ENCODE assay signal across 1 cellular context in the genomic region with DNA sequence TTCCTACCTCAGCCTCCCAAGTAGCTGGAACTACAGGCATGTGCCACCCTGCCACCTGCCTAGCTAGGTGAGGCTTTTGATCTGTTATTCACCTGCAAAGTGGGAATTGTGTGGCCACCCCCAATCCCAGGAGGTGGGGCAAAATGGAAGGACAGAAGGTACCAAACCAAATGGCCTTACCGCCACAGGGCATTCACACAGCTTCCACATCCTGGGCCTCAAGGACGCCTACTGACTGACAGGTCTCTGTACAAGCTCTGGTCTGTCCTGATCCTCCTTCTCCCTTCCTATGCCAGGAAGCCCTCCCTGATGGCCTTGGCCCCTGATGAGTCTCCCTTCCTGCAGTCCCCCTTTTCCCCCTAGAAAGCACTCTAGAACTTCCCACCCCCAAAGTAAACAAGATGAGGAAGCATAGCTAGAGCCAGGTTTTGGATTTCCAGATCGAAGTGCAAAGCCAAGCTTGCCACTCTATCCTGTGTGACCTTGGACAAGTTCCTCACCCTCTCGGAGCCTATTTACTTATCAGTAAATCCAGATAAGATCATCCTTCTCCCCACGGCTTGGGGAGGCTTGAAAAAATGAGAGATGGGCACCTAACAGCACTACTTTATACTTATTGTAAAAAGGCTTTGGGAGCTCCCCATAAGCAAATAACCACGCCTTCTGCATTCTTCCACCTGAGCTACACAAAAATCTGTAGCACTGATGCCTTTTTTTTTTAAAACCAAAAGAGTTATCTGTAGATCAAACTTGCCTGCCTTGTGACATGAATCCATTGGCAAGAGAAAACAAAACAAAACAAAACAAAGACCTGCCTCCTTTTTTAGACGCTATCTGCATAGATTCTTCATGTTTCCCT.
TF ChIP-seq lines count a peak whose summit lies in the region.

No MANE protein-coding gene starts in this region.

TF ChIP-seq in HepG2, 621 proteins besides CTCF, POLR2A, EP300 and RAD21 (continued from another document and continues in another):
- no peak for TF ChIP-seq ATM (IDR thresholded peaks at IDR 0.05; ENCODE audit: borderline replicate concordance)
- no peak for TF ChIP-seq HHEX (CRISPR knock-in tag; IDR thresholded peaks at IDR 0.05)
- TF ChIP-seq, protein P1, sequence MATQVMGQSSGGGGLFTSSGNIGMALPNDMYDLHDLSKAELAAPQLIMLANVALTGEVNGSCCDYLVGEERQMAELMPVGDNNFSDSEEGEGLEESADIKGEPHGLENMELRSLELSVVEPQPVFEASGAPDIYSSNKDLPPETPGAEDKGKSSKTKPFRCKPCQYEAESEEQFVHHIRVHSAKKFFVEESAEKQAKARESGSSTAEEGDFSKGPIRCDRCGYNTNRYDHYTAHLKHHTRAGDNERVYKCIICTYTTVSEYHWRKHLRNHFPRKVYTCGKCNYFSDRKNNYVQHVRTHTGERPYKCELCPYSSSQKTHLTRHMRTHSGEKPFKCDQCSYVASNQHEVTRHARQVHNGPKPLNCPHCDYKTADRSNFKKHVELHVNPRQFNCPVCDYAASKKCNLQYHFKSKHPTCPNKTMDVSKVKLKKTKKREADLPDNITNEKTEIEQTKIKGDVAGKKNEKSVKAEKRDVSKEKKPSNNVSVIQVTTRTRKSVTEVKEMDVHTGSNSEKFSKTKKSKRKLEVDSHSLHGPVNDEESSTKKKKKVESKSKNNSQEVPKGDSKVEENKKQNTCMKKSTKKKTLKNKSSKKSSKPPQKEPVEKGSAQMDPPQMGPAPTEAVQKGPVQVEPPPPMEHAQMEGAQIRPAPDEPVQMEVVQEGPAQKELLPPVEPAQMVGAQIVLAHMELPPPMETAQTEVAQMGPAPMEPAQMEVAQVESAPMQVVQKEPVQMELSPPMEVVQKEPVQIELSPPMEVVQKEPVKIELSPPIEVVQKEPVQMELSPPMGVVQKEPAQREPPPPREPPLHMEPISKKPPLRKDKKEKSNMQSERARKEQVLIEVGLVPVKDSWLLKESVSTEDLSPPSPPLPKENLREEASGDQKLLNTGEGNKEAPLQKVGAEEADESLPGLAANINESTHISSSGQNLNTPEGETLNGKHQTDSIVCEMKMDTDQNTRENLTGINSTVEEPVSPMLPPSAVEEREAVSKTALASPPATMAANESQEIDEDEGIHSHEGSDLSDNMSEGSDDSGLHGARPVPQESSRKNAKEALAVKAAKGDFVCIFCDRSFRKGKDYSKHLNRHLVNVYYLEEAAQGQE (IDR thresholded peaks at IDR 0.05; ENCODE audit: borderline replicate concordance in 1 of 2, low read depth in 1 of 2, low read length in 2 of 2): peak in 1 of 2 experiments; percentile 78; a peak in 2 of 4 replicates
- no peak; the same call in 1 of the 2 replicates for TF ChIP-seq ZNF703 (CRISPR knock-in tag; IDR thresholded peaks at IDR 0.05; ENCODE audit: borderline replicate concordance)
- TF ChIP-seq IRX3 (CRISPR knock-in tag; IDR thresholded peaks at IDR 0.05; ENCODE audit: borderline replicate concordance, low read depth): no peak
- TF ChIP-seq ZNF790 (CRISPR knock-in tag; IDR thresholded peaks at IDR 0.05; ENCODE audit: borderline replicate concordance): no peak
- TF ChIP-seq ZNF451 (CRISPR knock-in tag; IDR thresholded peaks at IDR 0.05): no peak
- peak; percentile 67; the same call in 1 of the 2 replicates for TF ChIP-seq ZNF224 (CRISPR knock-in tag; IDR thresholded peaks at IDR 0.05)
- peak; percentile 52; the same call in 1 of the 2 replicates for TF ChIP-seq ZNF337 (CRISPR knock-in tag; IDR thresholded peaks at IDR 0.05; ENCODE audit: borderline replicate concordance, low read depth)
- peak; percentile 47 for TF ChIP-seq YY1 (IDR thresholded peaks at IDR 0.05; ENCODE audit: insufficient read depth, insufficient replicate concordance, low read depth, low read length)
- TF ChIP-seq ZNF367 (CRISPR knock-in tag; IDR thresholded peaks at IDR 0.05; ENCODE audit: borderline replicate concordance): no peak
- TF ChIP-seq ZNF20 (CRISPR knock-in tag; IDR thresholded peaks at IDR 0.05): no peak
- TF ChIP-seq ZNF263 (CRISPR knock-in tag; IDR thresholded peaks at IDR 0.05): peak; percentile 78
- peak; percentile 79 to 88 for TF ChIP-seq NR2F1 (CRISPR knock-in tag; IDR thresholded peaks at IDR 0.05)
- TF ChIP-seq ZNF670 (CRISPR knock-in tag; IDR thresholded peaks at IDR 0.05; ENCODE audit: borderline replicate concordance): peak; percentile 95
- TF ChIP-seq CENPT (CRISPR knock-in tag; IDR thresholded peaks at IDR 0.05; ENCODE audit: low read depth): no peak
- TF ChIP-seq, protein P2, sequence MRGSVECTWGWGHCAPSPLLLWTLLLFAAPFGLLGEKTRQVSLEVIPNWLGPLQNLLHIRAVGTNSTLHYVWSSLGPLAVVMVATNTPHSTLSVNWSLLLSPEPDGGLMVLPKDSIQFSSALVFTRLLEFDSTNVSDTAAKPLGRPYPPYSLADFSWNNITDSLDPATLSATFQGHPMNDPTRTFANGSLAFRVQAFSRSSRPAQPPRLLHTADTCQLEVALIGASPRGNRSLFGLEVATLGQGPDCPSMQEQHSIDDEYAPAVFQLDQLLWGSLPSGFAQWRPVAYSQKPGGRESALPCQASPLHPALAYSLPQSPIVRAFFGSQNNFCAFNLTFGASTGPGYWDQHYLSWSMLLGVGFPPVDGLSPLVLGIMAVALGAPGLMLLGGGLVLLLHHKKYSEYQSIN (CRISPR knock-in tag; IDR thresholded peaks at IDR 0.05; ENCODE audit: borderline replicate concordance): no peak
- TF ChIP-seq, protein P3, sequence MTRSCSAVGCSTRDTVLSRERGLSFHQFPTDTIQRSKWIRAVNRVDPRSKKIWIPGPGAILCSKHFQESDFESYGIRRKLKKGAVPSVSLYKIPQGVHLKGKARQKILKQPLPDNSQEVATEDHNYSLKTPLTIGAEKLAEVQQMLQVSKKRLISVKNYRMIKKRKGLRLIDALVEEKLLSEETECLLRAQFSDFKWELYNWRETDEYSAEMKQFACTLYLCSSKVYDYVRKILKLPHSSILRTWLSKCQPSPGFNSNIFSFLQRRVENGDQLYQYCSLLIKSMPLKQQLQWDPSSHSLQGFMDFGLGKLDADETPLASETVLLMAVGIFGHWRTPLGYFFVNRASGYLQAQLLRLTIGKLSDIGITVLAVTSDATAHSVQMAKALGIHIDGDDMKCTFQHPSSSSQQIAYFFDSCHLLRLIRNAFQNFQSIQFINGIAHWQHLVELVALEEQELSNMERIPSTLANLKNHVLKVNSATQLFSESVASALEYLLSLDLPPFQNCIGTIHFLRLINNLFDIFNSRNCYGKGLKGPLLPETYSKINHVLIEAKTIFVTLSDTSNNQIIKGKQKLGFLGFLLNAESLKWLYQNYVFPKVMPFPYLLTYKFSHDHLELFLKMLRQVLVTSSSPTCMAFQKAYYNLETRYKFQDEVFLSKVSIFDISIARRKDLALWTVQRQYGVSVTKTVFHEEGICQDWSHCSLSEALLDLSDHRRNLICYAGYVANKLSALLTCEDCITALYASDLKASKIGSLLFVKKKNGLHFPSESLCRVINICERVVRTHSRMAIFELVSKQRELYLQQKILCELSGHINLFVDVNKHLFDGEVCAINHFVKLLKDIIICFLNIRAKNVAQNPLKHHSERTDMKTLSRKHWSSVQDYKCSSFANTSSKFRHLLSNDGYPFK (CRISPR knock-in tag; IDR thresholded peaks at IDR 0.05; ENCODE audit: borderline replicate concordance): peak; percentile 78
- peak; percentile 66; the same call in 1 of the 2 replicates for TF ChIP-seq GMEB1 (CRISPR knock-in tag; IDR thresholded peaks at IDR 0.05; ENCODE audit: borderline replicate concordance)
- TF ChIP-seq, protein P4, sequence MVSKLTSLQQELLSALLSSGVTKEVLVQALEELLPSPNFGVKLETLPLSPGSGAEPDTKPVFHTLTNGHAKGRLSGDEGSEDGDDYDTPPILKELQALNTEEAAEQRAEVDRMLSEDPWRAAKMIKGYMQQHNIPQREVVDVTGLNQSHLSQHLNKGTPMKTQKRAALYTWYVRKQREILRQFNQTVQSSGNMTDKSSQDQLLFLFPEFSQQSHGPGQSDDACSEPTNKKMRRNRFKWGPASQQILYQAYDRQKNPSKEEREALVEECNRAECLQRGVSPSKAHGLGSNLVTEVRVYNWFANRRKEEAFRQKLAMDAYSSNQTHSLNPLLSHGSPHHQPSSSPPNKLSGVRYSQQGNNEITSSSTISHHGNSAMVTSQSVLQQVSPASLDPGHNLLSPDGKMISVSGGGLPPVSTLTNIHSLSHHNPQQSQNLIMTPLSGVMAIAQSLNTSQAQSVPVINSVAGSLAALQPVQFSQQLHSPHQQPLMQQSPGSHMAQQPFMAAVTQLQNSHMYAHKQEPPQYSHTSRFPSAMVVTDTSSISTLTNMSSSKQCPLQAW (CRISPR knock-in tag; IDR thresholded peaks at IDR 0.05): peak; percentile 99
- peak; percentile 23; the same call in 1 of the 2 replicates for TF ChIP-seq RNF219 (CRISPR knock-in tag; IDR thresholded peaks at IDR 0.05)
- no peak for TF ChIP-seq NR1H2 (CRISPR knock-in tag; IDR thresholded peaks at IDR 0.05; ENCODE audit: borderline replicate concordance, low read depth)
- TF ChIP-seq TARDBP (CRISPR knock-in tag; IDR thresholded peaks at IDR 0.05): peak; percentile 97
- no peak for TF ChIP-seq ZNF678 (CRISPR knock-in tag; IDR thresholded peaks at IDR 0.05)
- TF ChIP-seq, protein P5, sequence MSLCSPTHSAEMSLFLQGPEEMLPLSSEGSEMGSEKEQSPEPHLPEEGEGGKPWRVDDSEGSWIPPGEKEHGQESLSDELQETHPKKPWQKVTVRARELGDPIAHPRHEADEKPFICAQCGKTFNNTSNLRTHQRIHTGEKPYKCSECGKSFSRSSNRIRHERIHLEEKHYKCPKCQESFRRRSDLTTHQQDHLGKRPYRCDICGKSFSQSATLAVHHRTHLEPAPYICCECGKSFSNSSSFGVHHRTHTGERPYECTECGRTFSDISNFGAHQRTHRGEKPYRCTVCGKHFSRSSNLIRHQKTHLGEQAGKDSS (CRISPR knock-in tag; IDR thresholded peaks at IDR 0.05; ENCODE audit: borderline replicate concordance, low read depth): peak; percentile 62; the same call in 1 of the 2 replicates
- TF ChIP-seq XBP1 (CRISPR knock-in tag; IDR thresholded peaks at IDR 0.05): no peak
- TF ChIP-seq WIZ (CRISPR knock-in tag; IDR thresholded peaks at IDR 0.05): 0 out of 2 replicates have a peak, but pooled peaks have one; percentile 58
- peak; percentile 85; the same call in 1 of the 2 replicates for TF ChIP-seq NFKBIZ (CRISPR knock-in tag; IDR thresholded peaks at IDR 0.05)
- TF ChIP-seq ZBTB20 (CRISPR knock-in tag; IDR thresholded peaks at IDR 0.05; ENCODE audit: borderline replicate concordance, low read depth): peak; percentile 98
- TF ChIP-seq ZFY (CRISPR knock-in tag; IDR thresholded peaks at IDR 0.05): peak; percentile 49; the same call in 1 of the 2 replicates
- no peak for TF ChIP-seq GPN1 (CRISPR knock-in tag; IDR thresholded peaks at IDR 0.05; ENCODE audit: borderline replicate concordance)
- TF ChIP-seq MED8 (CRISPR knock-in tag; IDR thresholded peaks at IDR 0.05; ENCODE audit: insufficient replicate concordance): peak; percentile 98
- TF ChIP-seq MTA1 (CRISPR knock-in tag; IDR thresholded peaks at IDR 0.05; ENCODE audit: borderline replicate concordance): peak; percentile 95; the same call in 1 of the 2 replicates
- TF ChIP-seq KAT7 (CRISPR knock-in tag; IDR thresholded peaks at IDR 0.05; ENCODE audit: borderline replicate concordance): peak; percentile 79; the same call in 1 of the 2 replicates
- TF ChIP-seq TCF7L2 (IDR thresholded peaks at IDR 0.05; ENCODE audit: low read depth, low read length): no peak
- TF ChIP-seq AHR (CRISPR knock-in tag; IDR thresholded peaks at IDR 0.05): peak; percentile 53; the same call in 1 of the 2 replicates
- 0 out of 2 replicates have a peak, but pooled peaks have one; percentile 50 for TF ChIP-seq ZNF720 (CRISPR knock-in tag; IDR thresholded peaks at IDR 0.05)
- TF ChIP-seq SRY (CRISPR knock-in tag; IDR thresholded peaks at IDR 0.05): no peak; the same call in 1 of the 2 replicates
- peak; percentile 49; the same call in 1 of the 2 replicates for TF ChIP-seq GZF1 (CRISPR knock-in tag; IDR thresholded peaks at IDR 0.05)
- peak; percentile 56; the same call in 1 of the 2 replicates for TF ChIP-seq MIER2 (CRISPR knock-in tag; IDR thresholded peaks at IDR 0.05)
- no peak for TF ChIP-seq NFE2 (CRISPR knock-in tag; IDR thresholded peaks at IDR 0.05)
- no peak; the same call in 1 of the 2 replicates for TF ChIP-seq CCDC6 (CRISPR knock-in tag; IDR thresholded peaks at IDR 0.05)
- no peak for TF ChIP-seq ZNF850 (CRISPR knock-in tag; conservative IDR thresholded peaks at IDR 0.05)
- no peak for TF ChIP-seq RBM39 (IDR thresholded peaks at IDR 0.05; ENCODE audit: low read depth, low read length, poor library complexity, severe bottlenecking)
- TF ChIP-seq ZNF883 (CRISPR knock-in tag; IDR thresholded peaks at IDR 0.05; ENCODE audit: not compliant biosample characterization): peak; percentile 83
- peak; percentile 90 for TF ChIP-seq ZEB1 (IDR thresholded peaks at IDR 0.05; ENCODE audit: insufficient replicate concordance, low read depth)
- no peak for TF ChIP-seq CREBL2 (CRISPR knock-in tag; IDR thresholded peaks at IDR 0.05; ENCODE audit: borderline replicate concordance)
- peak; percentile 70 for TF ChIP-seq DMAP1 (CRISPR knock-in tag; IDR thresholded peaks at IDR 0.05)
